8 cellular contexts compared by ENCODE assay signal in the genomic region with DNA sequence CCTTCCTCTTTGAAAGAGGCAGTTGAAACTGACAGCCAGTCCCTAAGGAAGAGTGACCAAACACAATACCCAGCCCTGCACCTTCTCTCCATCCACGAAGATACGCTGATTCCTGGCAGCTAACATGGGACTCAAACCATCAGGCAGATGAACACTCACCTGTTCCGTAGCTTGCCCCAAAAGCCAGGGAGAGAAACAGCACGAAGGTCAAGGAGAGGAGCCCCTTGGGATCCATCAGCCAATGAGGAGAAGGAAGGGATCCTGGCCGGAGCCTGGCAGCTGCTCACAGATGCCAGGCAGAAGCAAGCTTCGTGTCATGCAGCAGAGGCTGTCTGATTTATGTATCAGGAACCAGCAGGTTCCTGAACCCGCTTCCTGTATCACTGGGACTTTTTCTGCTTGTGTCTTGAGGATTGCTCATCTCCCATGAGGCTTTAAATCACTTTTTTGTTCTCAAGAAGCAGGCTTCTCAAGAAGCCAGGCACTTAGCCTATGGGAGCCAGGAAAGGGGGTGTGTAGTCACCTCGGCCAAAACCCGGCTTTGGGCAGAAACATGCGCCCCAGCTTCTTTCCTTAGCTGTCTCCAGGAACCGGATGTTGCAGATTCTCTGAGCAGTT. TPM values are rescaled to one million over a fixed set of nuclear protein-coding genes. Genes with fewer than 3 reads are reported as not detected.
DNase-seq lines count a peak whose midpoint lies in the region; TF ChIP-seq lines count a peak whose summit lies in the region.

A gene with protein sequence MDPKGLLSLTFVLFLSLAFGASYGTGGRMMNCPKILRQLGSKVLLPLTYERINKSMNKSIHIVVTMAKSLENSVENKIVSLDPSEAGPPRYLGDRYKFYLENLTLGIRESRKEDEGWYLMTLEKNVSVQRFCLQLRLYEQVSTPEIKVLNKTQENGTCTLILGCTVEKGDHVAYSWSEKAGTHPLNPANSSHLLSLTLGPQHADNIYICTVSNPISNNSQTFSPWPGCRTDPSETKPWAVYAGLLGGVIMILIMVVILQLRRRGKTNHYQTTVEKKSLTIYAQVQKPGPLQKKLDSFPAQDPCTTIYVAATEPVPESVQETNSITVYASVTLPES (minus strand): TSS at position 334 of the 618 bp plus-strand sequence. CDS start 99 bp downstream, at position 235.

- TF ChIP-seq POLR2A in breast epithelium (IDR thresholded peaks at IDR 0.05) (no peak), transverse colon (IDR thresholded peaks at IDR 0.05) (no peak)

- in situ Hi-C loops in transverse colon (cut with MboI; ENCODE audit: low pct_ligation_motif_present in 1 of 4, low pct_unique_long_range_greater_than_20kb in 1 of 4, low sequenced_read_pairs in 3 of 4), result no loop called here

- H3K27ac ChIP-seq in DOHH2 (ENCODE audit: low read depth, low read length) (no peak within 1 kb of the TSS), breast epithelium (no peak within 1 kb of the TSS), transverse colon (peak within 1 kb of the TSS; percentile 32 to 71 (median 51)), coronary artery (no peak within 1 kb of the TSS)

- DNase-seq in GM20000 (ENCODE audit: low spot score) (peak; percentile 49), breast epithelium (ENCODE audit: low spot score in 2 of 2) (no peak), transverse colon (peak; percentile 30), BE2C (no peak), coronary artery (ENCODE audit: low spot score) (no peak), NCI-H128 (lab: John Stamatoyannopoulos, UW; ENCODE audit: unreplicated experiment) (no peak)

- H3K4me3 ChIP-seq in DOHH2 (ENCODE audit: low read length) (peak within 1 kb of the TSS; percentile 40), Loucy (ENCODE audit: low read length, poor library complexity, severe bottlenecking) (no peak within 1 kb of the TSS), breast epithelium (peak within 1 kb of the TSS in 2 of 3 donors; percentile 20 to 23), transverse colon (peak within 1 kb of the TSS in 2 of 4 donors; percentile 5 to 34), BE2C (ENCODE audit: low read depth, low read length) (no peak within 1 kb of the TSS), coronary artery (no peak within 1 kb of the TSS)

- H3K9me2 ChIP-seq in DOHH2 (replicated peaks; ENCODE audit: control insufficient read depth, low read length) (no peaks in the 10 kb centered on the region), Loucy (replicated peaks; ENCODE audit: low read depth, low read length) (no peaks in the 10 kb centered on the region)

- H3K79me2 ChIP-seq in DOHH2 (ENCODE audit: control insufficient read depth, low read length) (no peaks in the 10 kb centered on the region), Loucy (ENCODE audit: insufficient read depth, low read length) (no peaks in the 10 kb centered on the region)

- H3K9ac ChIP-seq in Loucy (ENCODE audit: low read depth, low read length, poor library complexity, severe bottlenecking), result no peak within 1 kb of the TSS

- 33 to 62% methylated on average over 1 to 11 of the region's 11 CpGs for WGBS in transverse colon (ENCODE audit: low coverage in 1 of 2), 2 donors

- TF ChIP-seq CTCF in DOHH2 (IDR thresholded peaks at IDR 0.05; ENCODE audit: low read depth, low read length, poor library complexity, severe bottlenecking), result no peak
- TF ChIP-seq CTCF in GM20000 (IDR thresholded peaks at IDR 0.05; ENCODE audit: extremely low read depth, missing control alignments), result no peak
- no peak for TF ChIP-seq CTCF in Loucy (conservative IDR thresholded peaks at IDR 0.05; ENCODE audit: low read length)
- TF ChIP-seq CTCF in breast epithelium (IDR thresholded peaks at IDR 0.05), result no peak
- TF ChIP-seq CTCF in transverse colon (IDR thresholded peaks at IDR 0.05), result no peak
- no peak for TF ChIP-seq CTCF in BE2C (IDR thresholded peaks at IDR 0.05; ENCODE audit: low read depth, low read length)
- TF ChIP-seq CTCF in coronary artery (IDR thresholded peaks at IDR 0.05), result no peak

- peaks cover 42% of the 10 kb centered on the region for H3K4me1 ChIP-seq in DOHH2 (ENCODE audit: control insufficient read depth, low read length)
- peaks cover 26% of the 10 kb centered on the region for H3K4me1 ChIP-seq in Loucy (ENCODE audit: insufficient read depth, low read length, poor library complexity, severe bottlenecking)
- H3K4me1 ChIP-seq in breast epithelium, result no peaks in the 10 kb centered on the region
- no peaks in the 10 kb centered on the region for H3K4me1 ChIP-seq in transverse colon
- H3K4me1 ChIP-seq in BE2C, result no peaks in the 10 kb centered on the region

- H3K9me3 ChIP-seq in DOHH2 (ENCODE audit: control insufficient read depth, insufficient read depth, low read length), result no peaks in the 10 kb centered on the region
- no peaks in the 10 kb centered on the region for H3K9me3 ChIP-seq in Loucy (ENCODE audit: insufficient read depth, low read depth, low read length)
- no peaks in the 10 kb centered on the region for H3K9me3 ChIP-seq in breast epithelium
- no peaks in the 10 kb centered on the region for H3K9me3 ChIP-seq in transverse colon
- H3K9me3 ChIP-seq in BE2C, result no peaks in the 10 kb centered on the region

- H3K4me2 ChIP-seq in DOHH2 (ENCODE audit: low read length), result peak within 1 kb of the TSS; percentile 45
- peak within 1 kb of the TSS; percentile 36 for H3K4me2 ChIP-seq in Loucy (ENCODE audit: low read depth, low read length, poor library complexity, severe bottlenecking)

- H4K20me1 ChIP-seq in DOHH2 (ENCODE audit: control insufficient read depth, insufficient read depth, low read depth, low read length) (no peaks in the 10 kb centered on the region), Loucy (ENCODE audit: insufficient read depth, low read length, poor library complexity, severe bottlenecking) (no peaks in the 10 kb centered on the region)

- TF ChIP-seq EP300 in transverse colon (IDR thresholded peaks at IDR 0.05; ENCODE audit: low read depth), result no peak

- no peak within 1 kb of the TSS for H2AFZ ChIP-seq in Loucy (ENCODE audit: low read length)

- intact Hi-C loops in breast epithelium (cut with DNase I; ENCODE audit: low total_unique reads) (no loop called here), transverse colon (cut with DNase I; ENCODE audit: low total_unique reads) (no loop called here)

- H3K36me3 ChIP-seq in DOHH2 (ENCODE audit: control insufficient read depth, low read length) (no peaks in the 10 kb centered on the region), Loucy (ENCODE audit: insufficient read depth, low read length) (no peaks in the 10 kb centered on the region), breast epithelium (no peaks in the 10 kb centered on the region), transverse colon (no peaks in the 10 kb centered on the region), BE2C (no peaks in the 10 kb centered on the region)

- H3F3A ChIP-seq in DOHH2 (ENCODE audit: control insufficient read depth, insufficient read depth) (no peaks in the 10 kb centered on the region), Loucy (ENCODE audit: low read depth) (no peaks in the 10 kb centered on the region)

- H3K27me3 ChIP-seq in DOHH2 (ENCODE audit: control insufficient read depth, low read length) (no peaks in the 10 kb centered on the region), Loucy (ENCODE audit: insufficient read depth, low read length, poor library complexity, severe bottlenecking) (no peaks in the 10 kb centered on the region), breast epithelium (no peaks in the 10 kb centered on the region), transverse colon (no peaks in the 10 kb centered on the region), BE2C (no peaks in the 10 kb centered on the region; the same call in 1 of the 2 replicates)

RNA-seq across cellular contexts. Expression of the gene that starts here (rescaled TPM):
- total RNA-seq in breast epithelium (1 to 10 TPM in 1 of 3 donors, under 1 TPM in 2; 0.64 to 1.8 (median 0.98) TPM), transverse colon (1 to 10 TPM in 3 of 4 donors, not detected in 1; 1.1 to 3.3 (median 3.2) TPM)
- polyA plus RNA-seq in BE2C (2012; ENCODE audit: insufficient read depth, insufficient read length, low read depth), result not detected

Comparison
In these comparisons a context has a peak if more than half of its experiments do, and no peak if none do; other contexts are left out.
1. H3K27ac ChIP-seq: peak in transverse colon (4 of 4); none in DOHH2 (single experiment), breast epithelium (0 of 2) and coronary artery (0 of 2).
2. H3K4me3 ChIP-seq: peak in DOHH2 (single experiment) and breast epithelium (2 of 3); none in Loucy (single experiment), BE2C (single experiment) and coronary artery (single experiment).
3. DNase-seq: peak in GM20000 (single experiment) and transverse colon (single experiment); none in breast epithelium (0 of 2), BE2C (single experiment), coronary artery (single experiment) and NCI-H128 (single experiment).